ENCODE assay signal across 10 cellular contexts in the genomic region with DNA sequence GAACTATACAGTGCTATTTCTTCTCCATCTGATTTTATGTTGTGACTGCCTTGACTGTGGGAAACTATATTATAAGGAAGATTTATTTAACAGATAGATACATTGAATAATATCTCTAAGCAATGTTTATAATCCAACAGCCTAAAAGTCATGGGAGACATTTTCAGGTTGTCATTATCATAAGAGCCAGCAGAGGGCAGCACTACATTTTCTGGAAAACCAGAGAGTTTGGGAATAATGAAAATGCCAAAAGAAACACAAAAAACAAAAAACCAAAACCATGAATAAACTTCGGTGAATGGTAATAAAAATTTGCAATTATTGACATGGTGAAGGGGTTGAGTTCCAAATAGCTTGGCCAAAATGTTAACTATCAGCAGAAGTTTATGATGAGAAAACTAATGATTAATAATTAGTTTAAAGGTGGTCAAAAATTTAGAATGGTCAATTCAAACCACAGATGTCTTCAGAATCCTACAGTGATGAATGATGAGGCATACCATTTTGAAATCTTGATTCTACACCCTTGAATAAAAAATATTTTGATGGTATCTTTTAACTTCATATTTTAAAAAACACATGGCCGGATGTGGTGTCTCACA. TPM values are rescaled to one million over a fixed set of nuclear protein-coding genes. Genes with fewer than 3 reads are reported as not detected.
DNase-seq lines count a peak whose midpoint lies in the region; ATAC-seq and TF ChIP-seq lines count a peak whose summit lies in the region.
"Had no signal": no experiment of that assay in that cellular context is flagged by ENCODE, and none has a peak within 500 bp of the region (broad histone marks: within the 10 kb centered on the region; RNA-seq: fewer than 3 reads in every experiment).

No MANE protein-coding gene starts in this region.

- no peaks in the 10 kb centered on the region for H3K9me3 Mint-ChIP-seq in activated T-cell treated with anti-CD3 and anti-CD28 coated beads, Interleukin-2, amount 50 U/mL, for 72 hours
- H3K9me3 Mint-ChIP-seq: stimulated activated naive CD8-positive, alpha-beta T cell treated with anti-CD3 and anti-CD28 coated beads, Interleukin-15, Interleukin-2, amounts not matched to agents 100 ng/mL and 50 ng/mL, for 24 hours had no signal

- H3K27me3 ChIP-seq in heart left ventricle: no peaks in the 10 kb centered on the region

- H3K4me3 ChIP-seq in heart left ventricle: no peak overlapping the region
- no peak overlapping the region for H3K4me3 ChIP-seq in NB4 (ENCODE audit: low read depth, low read length)

- DNase-seq in heart left ventricle (peak in 1 of 5 donors; percentile 25), Right ventricle myocardium inferior (ENCODE audit: missing footprints) (no peak), NB4 (ENCODE audit: low read depth) (peak; percentile 56), hippocampal formation (lab: John Stamatoyannopoulos, UW) (peak; percentile 9 to 29), MV-4-11 (lab: John Stamatoyannopoulos, UW) (no peak), T-helper 2 cell (no peak)
- DNase-seq in activated T-cell treated with anti-CD3 and anti-CD28 coated beads, Interleukin-2, amount 50 U/mL, for 72 hours: peak; percentile 15 to 35
- peak; percentile 48 for DNase-seq in stimulated activated CD8-positive, alpha-beta memory T cell treated with anti-CD3 and anti-CD28 coated beads, Interleukin-4, amount 100 ng/mL, for 48 hours

- TF ChIP-seq CTCF in heart left ventricle (IDR thresholded peaks at IDR 0.05): peak; percentile 67 to 86 (median 80)
- TF ChIP-seq CTCF in NB4 (IDR thresholded peaks at IDR 0.05; ENCODE audit: low read depth, low read length): peak; percentile 49

- peaks cover 14 to 31% of the 10 kb centered on the region in 2 donors for H3K36me3 Mint-ChIP-seq in activated T-cell treated with anti-CD3 and anti-CD28 coated beads, Interleukin-2, amount 50 U/mL, for 72 hours (ENCODE audit: insufficient read depth in 2 of 2)

- no peak for TF ChIP-seq POLR2A in heart left ventricle (IDR thresholded peaks at IDR 0.05)
- TF ChIP-seq POLR2A in NB4 (IDR thresholded peaks at IDR 0.05; ENCODE audit: extremely low read depth, insufficient read length): no peak

- peaks cover 0 to 55% (median 40%) of the 10 kb centered on the region in 9 donors for H3K36me3 ChIP-seq in heart left ventricle

- no peaks in the 10 kb centered on the region for H3K27me3 Mint-ChIP-seq in activated T-cell treated with anti-CD3 and anti-CD28 coated beads, Interleukin-2, amount 50 U/mL, for 72 hours (ENCODE audit: low read depth)
- H3K27me3 Mint-ChIP-seq: dendritic cell treated with granulocyte-macrophage colony-stimulating factor and Interleukin-4, amounts not matched to agents 40 ng/mL and 50 ng/mL, for 4 days; stimulated activated naive CD8-positive, alpha-beta T cell treated with anti-CD3 and anti-CD28 coated beads, Interleukin-15, Interleukin-2, amounts not matched to agents 100 ng/mL and 50 ng/mL, for 24 hours had no signal

- H3K4me3 Mint-ChIP-seq in activated T-cell treated with anti-CD3 and anti-CD28 coated beads, Interleukin-2, amount 50 U/mL, for 72 hours: no peak overlapping the region
- H3K4me3 Mint-ChIP-seq: dendritic cell treated with granulocyte-macrophage colony-stimulating factor and Interleukin-4, amounts not matched to agents 40 ng/mL and 50 ng/mL, for 4 days had no signal

- WGBS in heart left ventricle, 4 donors: 57 to 70% (median 59%) methylated on average over 2 of the region's 2 CpGs

- no peak overlapping the region for H3K27ac ChIP-seq in heart left ventricle

- ATAC-seq in heart left ventricle: no peak
- ATAC-seq in Right ventricle myocardium inferior: no peak
- no peak for ATAC-seq in activated T-cell treated with anti-CD3 and anti-CD28 coated beads, Interleukin-2, amount 50 U/mL, for 72 hours (replicated peaks in 1 of 2)

- peaks cover 31% of the 10 kb centered on the region for H3K4me1 Mint-ChIP-seq in activated T-cell treated with anti-CD3 and anti-CD28 coated beads, Interleukin-2, amount 50 U/mL, for 72 hours (ENCODE audit: low read depth)

- peaks cover 0 to 18% (median 10%) of the 10 kb centered on the region in 12 donors for H3K4me1 ChIP-seq in heart left ventricle

- no peaks in the 10 kb centered on the region for H3K9me3 ChIP-seq in heart left ventricle

- intact Hi-C loops in heart left ventricle (cut with DNase I) (loop anchor here in 8 of 10 donors (2.0 to 10.0 kb wide), 7 partner anchors 90 to 280 kb away; a partner anchor contains a TSS), Right ventricle myocardium inferior (cut with DNase I) (loop anchor here (5.0 to 10.0 kb wide), 2 partner anchors 100 to 278 kb away; a partner anchor contains a TSS)

- H3K27ac Mint-ChIP-seq in activated T-cell treated with anti-CD3 and anti-CD28 coated beads, Interleukin-2, amount 50 U/mL, for 72 hours: peak overlapping the region; percentile 73
- H3K27ac Mint-ChIP-seq: dendritic cell treated with granulocyte-macrophage colony-stimulating factor and Interleukin-4, amounts not matched to agents 40 ng/mL and 50 ng/mL, for 4 days had no signal

RNA-seq across cellular contexts. Expression of a gene that starts 4.7 kb away (rescaled TPM):
- 100 to 1,000 TPM; 123 to 326 (median 244) TPM for total RNA-seq in heart left ventricle
- polyA plus RNA-seq in heart left ventricle: 100 to 1,000 TPM; 208 to 820 TPM
- 283 TPM for total RNA-seq in Right ventricle myocardium inferior
- total RNA-seq in activated T-cell treated with anti-CD3 and anti-CD28 coated beads, Interleukin-2, amount 50 U/mL, for 72 hours: 1,000 to 10,000 TPM; 1,092 to 1,125 TPM

RNA-seq across cellular contexts. Expression of a gene that starts 5.1 kb away (rescaled TPM):
- total RNA-seq in heart left ventricle: 100 to 1,000 TPM; 302 to 804 (median 536) TPM
- polyA plus RNA-seq in heart left ventricle: 100 to 1,000 TPM in 1 of 2 donors, 10 to 100 TPM in 1; 97.0 to 168 TPM
- 468 TPM for total RNA-seq in Right ventricle myocardium inferior
- total RNA-seq in activated T-cell treated with anti-CD3 and anti-CD28 coated beads, Interleukin-2, amount 50 U/mL, for 72 hours: 10 to 100 TPM; 72.2 to 90.2 TPM

Comparison
In these comparisons a context has a peak if more than half of its experiments do, and no peak if none do; other contexts are left out.
1. DNase-seq: peak in NB4 (single experiment), activated T-cell treated with anti-CD3 and anti-CD28 coated beads, Interleukin-2, amount 50 U/mL, for 72 hours (2 of 2), hippocampal formation (2 of 2) and stimulated activated CD8-positive, alpha-beta memory T cell treated with anti-CD3 and anti-CD28 coated beads, Interleukin-4, amount 100 ng/mL, for 48 hours (single experiment); none in Right ventricle myocardium inferior (single experiment), MV-4-11 (single experiment) and T-helper 2 cell (0 of 5).